In genomic region chr2:174585111-174585510, GRCh38 we compare ENCODE assay signal across 13 cellular contexts. TPM values are rescaled to one million over a fixed set of nuclear protein-coding genes. Genes with fewer than 3 reads are reported as not detected.
A peak's percentile ranks its signal among the peaks of the same experiment; 100 is the strongest.
DNase-seq lines count a peak whose midpoint lies in the region; ATAC-seq and TF ChIP-seq lines count a peak whose summit lies in the region.
"Had no signal": no experiment of that assay in that cellular context is flagged by ENCODE, and none has a peak within 500 bp of the region (broad histone marks: within the 10 kb centered on the region; RNA-seq: fewer than 3 reads in every experiment).

No MANE protein-coding gene starts in this region.

- TF ChIP-seq CTCF in IMR-90 (conservative IDR thresholded peaks at IDR 0.05; ENCODE audit: low read depth, low read length), result no peak
- no peak for TF ChIP-seq CTCF in natural killer cell (IDR thresholded peaks at IDR 0.05)

- intact Hi-C loops in IMR-90 (cut with micrococcal nuclease), result no loop called here
- intact Hi-C loops in natural killer cell (cut with micrococcal nuclease), result no loop called here

- H3K4me2 ChIP-seq in IMR-90 (ENCODE audit: low read depth, low read length), result no peak overlapping the region; the same call in 1 of the 2 replicates
- H3K4me2 ChIP-seq: A549 had no signal

- H2BK15ac ChIP-seq in IMR-90 (ENCODE audit: low read depth, low read length), result no peak overlapping the region

- CTCF ChIA-PET in IMR-90 (lab: Yijun Ruan, JAX), result no interaction called here

- POLR2A ChIA-PET in IMR-90 (lab: Charles Lee; ENCODE audit: unreplicated experiment), result no interaction called here

- H3K27me3 ChIP-seq in IMR-90 (ENCODE audit: control insufficient read depth, insufficient read depth, low read length), result no peaks in the 10 kb centered on the region

- H2BK5ac ChIP-seq in IMR-90 (ENCODE audit: low read depth, low read length, poor library complexity, severe bottlenecking), result no peak overlapping the region

- H3K36me3 Mint-ChIP-seq in activated T-helper 17 cell treated with anti-CD3 and anti-CD28 coated beads, Interleukin-2, amount 50 U/mL, for 72 hours (ENCODE audit: low read depth), result peaks cover 97% of the 10 kb centered on the region
- H3K36me3 Mint-ChIP-seq in natural killer cell, result peaks cover 23% of the 10 kb centered on the region

- peaks cover 3% of the 10 kb centered on the region; the same call in 1 of the 2 replicates for H4K20me1 ChIP-seq in IMR-90 (ENCODE audit: insufficient read depth, low read length)

- no peak overlapping the region for H3K9ac ChIP-seq in IMR-90 (ENCODE audit: low read depth, low read length)

- H3K27ac Mint-ChIP-seq in activated T-helper 17 cell treated with anti-CD3 and anti-CD28 coated beads, Interleukin-2, amount 50 U/mL, for 72 hours, result peak overlapping the region; percentile 91
- peak overlapping the region; percentile 95 to 98 for H3K27ac Mint-ChIP-seq in natural killer cell

- no peak overlapping the region for H2BK20ac ChIP-seq in IMR-90 (ENCODE audit: low read depth, low read length)

- no peak overlapping the region for H2AFZ ChIP-seq in IMR-90 (replicated peaks; ENCODE audit: low read length, poor library complexity)

- H3K4me3 Mint-ChIP-seq in activated T-helper 17 cell treated with anti-CD3 and anti-CD28 coated beads, Interleukin-2, amount 50 U/mL, for 72 hours, result no peak overlapping the region
- H3K4me3 Mint-ChIP-seq in natural killer cell, result peak overlapping the region; percentile 11

- H3K23ac ChIP-seq in IMR-90 (ENCODE audit: low read depth, low read length), result no peak overlapping the region

- no peaks in the 10 kb centered on the region for H3K9me3 Mint-ChIP-seq in activated T-helper 17 cell treated with anti-CD3 and anti-CD28 coated beads, Interleukin-2, amount 50 U/mL, for 72 hours
- H3K9me3 Mint-ChIP-seq in natural killer cell, result no peaks in the 10 kb centered on the region

- H2BK120ac ChIP-seq in IMR-90 (ENCODE audit: low read depth, low read length), result no peak overlapping the region

- H3K36me3 ChIP-seq in IMR-90 (ENCODE audit: control insufficient read depth, insufficient read depth, low read length), result peaks cover 8% of the 10 kb centered on the region

- no peak overlapping the region for H3K18ac ChIP-seq in IMR-90 (ENCODE audit: low read depth, low read length)

- TF ChIP-seq RAD21 in IMR-90 (IDR thresholded peaks at IDR 0.05; ENCODE audit: low read length), result no peak

- H4K8ac ChIP-seq in IMR-90 (ENCODE audit: low read depth in 2 of 2, low read length in 2 of 2), result no peak overlapping the region

- H3K4me1 Mint-ChIP-seq in activated T-helper 17 cell treated with anti-CD3 and anti-CD28 coated beads, Interleukin-2, amount 50 U/mL, for 72 hours, result peaks cover 57% of the 10 kb centered on the region
- peaks cover 90 to 91% of the 10 kb centered on the region in 2 donors for H3K4me1 Mint-ChIP-seq in natural killer cell

- no peak overlapping the region for H2AK9ac ChIP-seq in IMR-90 (replicated peaks; ENCODE audit: low read depth, low read length, poor library complexity)

- 44% methylated on average over 1 of the region's 6 CpGs; no CpG with 5 or more reads in 1 of the 2 experiments for WGBS in IMR-90 (ENCODE audit: extremely low coverage in 2 of 2, insufficient read length in 1 of 2), 2 experiments

- in situ Hi-C loops in IMR-90 (cut with MboI; ENCODE audit: low sequenced_read_pairs), result no loop called here

- no peak overlapping the region for H3K4me3 ChIP-seq in IMR-90 (ENCODE audit: insufficient read depth, low read depth, low read length)
- H3K4me3 ChIP-seq: A549 had no signal

- H3K27ac ChIP-seq in IMR-90 (ENCODE audit: insufficient read depth, low read length), result peak overlapping the region; percentile 27; the same call in 1 of the 2 replicates
- H3K27ac ChIP-seq: A549 had no signal

- no peaks in the 10 kb centered on the region for H3K27me3 Mint-ChIP-seq in activated T-helper 17 cell treated with anti-CD3 and anti-CD28 coated beads, Interleukin-2, amount 50 U/mL, for 72 hours
- H3K27me3 Mint-ChIP-seq in natural killer cell (ENCODE audit: low read depth in 2 of 2), result no peaks in the 10 kb centered on the region

- dilution Hi-C loops in IMR-90 (cut with HindIII; ENCODE audit: low sequenced_read_pairs, unreplicated experiment), result no loop called here

- H3K79me1 ChIP-seq in IMR-90 (ENCODE audit: low read depth in 1 of 2, low read length in 2 of 2), result peaks cover 4 to 12% of the 10 kb centered on the region in 2 experiments; a peak in 3 of 4 replicates

- H3K4ac ChIP-seq in IMR-90 (ENCODE audit: low read depth, low read length), result no peak overlapping the region

- H2AK5ac ChIP-seq in IMR-90 (ENCODE audit: low read depth, low read length), result no peak overlapping the region

- ATAC-seq in IMR-90 (ENCODE audit: low read depth) (peak; percentile 66), natural killer cell (no peak), GM18858 (IDR thresholded peaks at IDR 0.05; ENCODE audit: unreplicated experiment) (no peak), HG03565 (IDR thresholded peaks at IDR 0.05; ENCODE audit: unreplicated experiment) (no peak)
- ATAC-seq in activated T-helper 17 cell treated with anti-CD3 and anti-CD28 coated beads, Interleukin-2, amount 50 U/mL, for 72 hours (replicated peaks), result no peak

- no peak overlapping the region for H4K91ac ChIP-seq in IMR-90 (ENCODE audit: insufficient read depth, low read depth, low read length)

- no peak overlapping the region for H3K14ac ChIP-seq in IMR-90 (replicated peaks; ENCODE audit: low read depth, low read length)

- H3K56ac ChIP-seq in IMR-90 (ENCODE audit: extremely low read depth, insufficient read depth, low read length), result no peak overlapping the region

- H3K4me1 ChIP-seq in IMR-90 (ENCODE audit: control insufficient read depth, insufficient read depth, low read length), result peaks cover 20% of the 10 kb centered on the region
- H3K4me1 ChIP-seq: A549 had no signal

- DNase-seq in SIG-M5 treated with dmso at 0.1 percent for 504 hours (lab: John Stamatoyannopoulos, UW; ENCODE audit: unreplicated experiment), result peak; percentile 40
- DNase-seq in SIG-M5 (lab: John Stamatoyannopoulos, UW), result no peak
- DNase-seq in IMR-90, result peak; percentile 54
- DNase-seq in natural killer cell, result no peak
- no peak for DNase-seq in NCI-H128 (lab: John Stamatoyannopoulos, UW; ENCODE audit: unreplicated experiment)
- DNase-seq: dermis blood vessel endothelial cell, HCEC 1CT, mammary epithelial cell, NCI-H2107 had no signal

- H4K5ac ChIP-seq in IMR-90 (ENCODE audit: low read depth, low read length), result no peak overlapping the region

- no TSS peak for BruUV-seq in IMR-90 (replicated peaks; lab: Mats Ljungman, UMichigan)

- H3K9me1 ChIP-seq in IMR-90 (ENCODE audit: insufficient read depth, low read length), result peaks cover 3% of the 10 kb centered on the region; the same call in 1 of the 2 replicates

- no peak for TF ChIP-seq POLR2A in IMR-90 (IDR thresholded peaks at IDR 0.05; ENCODE audit: low read depth, low read length)

- H3K9me3 ChIP-seq in IMR-90 (ENCODE audit: control insufficient read depth, insufficient read depth, low read length), result no peaks in the 10 kb centered on the region
- H3K9me3 ChIP-seq: A549 had no signal

TF ChIP-seq in IMR-90, 13 proteins besides CTCF, POLR2A, EP300 and RAD21:
- no peak for TF ChIP-seq RFX5 (IDR thresholded peaks at IDR 0.05; ENCODE audit: low read depth, low read length)
- TF ChIP-seq BHLHE40 (IDR thresholded peaks at IDR 0.05; ENCODE audit: low read depth, low read length), result peak; percentile 83

RNA-seq across cellular contexts. Expression of gene WIPF1, which starts 12.5 kb away (rescaled TPM):
- total RNA-seq in IMR-90 (2012; rRNA removed), result 2.7 and 3.3 TPM in 2 replicates
- polyA plus RNA-seq in IMR-90 (2012; rRNA removed), result 13.5 and 14.2 TPM in 2 replicates
- 5.5 and 14.1 TPM in 2 replicates for polyA plus RNA-seq in IMR-90 (2012; cell fraction: cytosol; rRNA removed)
- polyA plus RNA-seq in IMR-90 (2012; cell fraction: nucleus; rRNA removed; ENCODE audit: low replicate concordance), result 10.0 and 12.1 TPM in 2 replicates
- total RNA-seq in activated T-helper 17 cell treated with anti-CD3 and anti-CD28 coated beads, Interleukin-2, amount 50 U/mL, for 72 hours, result 100 to 1,000 TPM; 180 to 334 TPM
- total RNA-seq in natural killer cell, result 100 to 1,000 TPM; 508 to 640 (median 555) TPM

Comparison
In these comparisons a context has a peak if more than half of its experiments do, and no peak if none do; other contexts are left out.
1. DNase-seq: peak in SIG-M5 treated with dmso at 0.1 percent for 504 hours (single experiment) and IMR-90 (single experiment); none in SIG-M5 (single experiment), natural killer cell (single experiment) and NCI-H128 (single experiment).
2. RNA of gene WIPF1, which starts 12.5 kb away (total RNA-seq): 508 to 640 TPM in natural killer cell and 180 to 334 TPM in activated T-helper 17 cell treated with anti-CD3 and anti-CD28 coated beads, Interleukin-2, amount 50 U/mL, for 72 hours; 2.7 to 3.3 TPM in IMR-90; every median in the first group is over 10 times any median in the second.